In the genomic region with DNA sequence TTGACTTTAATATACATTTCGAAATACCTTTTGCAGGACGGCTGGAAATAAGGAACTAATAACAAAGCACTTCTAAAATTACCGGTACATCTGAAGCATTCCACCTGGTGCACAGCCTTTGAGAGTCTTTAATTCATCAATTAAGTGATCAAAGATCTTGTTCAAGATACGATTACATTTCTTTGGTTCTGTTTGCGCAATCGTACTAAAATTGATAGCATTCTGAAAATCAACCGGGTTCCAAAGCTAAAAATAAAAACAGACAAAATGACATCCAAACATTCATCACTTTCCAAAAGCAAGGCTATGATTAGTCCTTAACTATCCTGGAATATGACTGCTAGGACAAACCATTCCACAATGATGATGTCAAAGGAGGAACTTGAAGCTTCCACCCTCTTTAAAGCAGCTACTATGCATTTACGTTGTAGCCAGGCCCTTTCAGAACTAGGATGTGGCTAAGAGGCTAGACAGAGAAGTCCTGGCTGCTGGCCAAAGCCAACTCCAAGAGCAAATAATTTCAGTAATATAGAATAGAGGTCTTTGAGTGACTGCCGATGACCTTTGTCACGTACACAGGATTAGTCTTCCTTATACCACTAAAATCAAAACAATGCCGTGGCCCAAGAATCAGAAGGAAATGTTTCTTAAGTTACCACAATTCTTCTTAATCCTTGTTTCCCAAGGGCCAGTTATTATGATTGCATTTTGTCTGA, we compare ENCODE assay signal across 29 cellular contexts.
A peak's percentile ranks its signal among the peaks of the same experiment; 100 is the strongest.
DNase-seq lines count a peak whose midpoint lies in the region; ATAC-seq and TF ChIP-seq lines count a peak whose summit lies in the region.
"Had no signal": no experiment of that assay in that cellular context is flagged by ENCODE, and none has a peak within 500 bp of the region (broad histone marks: within the 10 kb centered on the region; RNA-seq: fewer than 3 reads in every experiment).

No MANE protein-coding gene starts in this region.

- H3K36me3 ChIP-seq in gastroesophageal sphincter, result no peaks in the 10 kb centered on the region
- H3K36me3 ChIP-seq in left ventricle myocardium inferior, result no peaks in the 10 kb centered on the region
- H3K36me3 ChIP-seq: Peyer's patch had no signal

- H3K4me3 Mint-ChIP-seq in stimulated activated naive B cell treated with anti-CD40 and anti-IgM and Interleukin-4, amounts not matched to agents 10 μg/mL and 1 μg/mL and 100 μg/mL, for 72 hours, result no peak overlapping the region
- H3K4me3 Mint-ChIP-seq: activated CD4-positive, alpha-beta T cell treated with anti-CD3 and anti-CD28 coated beads, Interleukin-2, amount 10 ng/mL, durations not matched to agents 24 days and 14 days; activated T-cell treated with anti-CD3 and anti-CD28 coated beads, Interleukin-2, amount 50 U/mL, for 72 hours; CD4-positive, alpha-beta memory T cell; immature natural killer cell; mesothelial cell of epicardium had no signal

- H3K27me3 ChIP-seq in gastroesophageal sphincter (no peaks in the 10 kb centered on the region), left ventricle myocardium inferior (ENCODE audit: low read depth) (no peaks in the 10 kb centered on the region)
- H3K27me3 ChIP-seq: Peyer's patch had no signal

- no peaks in the 10 kb centered on the region for H3K36me3 Mint-ChIP-seq in stimulated activated naive B cell treated with anti-CD40 and anti-IgM and Interleukin-4, amounts not matched to agents 10 μg/mL and 1 μg/mL and 100 μg/mL, for 72 hours
- H3K36me3 Mint-ChIP-seq: CD4-positive, alpha-beta memory T cell; immature natural killer cell; mesothelial cell of epicardium had no signal

- ATAC-seq in gastroesophageal sphincter (peak; percentile 46), GM19452 (IDR thresholded peaks at IDR 0.05; ENCODE audit: unreplicated experiment) (no peak)
- ATAC-seq in stimulated activated naive B cell treated with anti-CD40 and anti-IgM and Interleukin-4, amounts not matched to agents 10 μg/mL and 1 μg/mL and 100 μg/mL, for 72 hours (replicated peaks), result no peak
- ATAC-seq: activated T-cell treated with anti-CD3 and anti-CD28 coated beads, Interleukin-2, amount 50 U/mL, for 72 hours; K562; left ventricle myocardium superior had no signal

- DNase-seq in HT1080 (ENCODE audit: low read depth), result peak; percentile 7
- DNase-seq in NCI-H748 treated with DMSO at 0.1 percent for 48 hours (lab: John Stamatoyannopoulos, UW), result peak; percentile 13
- DNase-seq in stimulated activated naive B cell treated with anti-CD40 and anti-IgM and Interleukin-4, amounts not matched to agents 10 μg/mL and 1 μg/mL and 100 μg/mL, for 72 hours, result no peak
- DNase-seq in left ventricle myocardium inferior, result no peak
- no peak for DNase-seq in putamen (ENCODE audit: low spot score)
- DNase-seq: activated CD4-positive, alpha-beta T cell treated with anti-CD3 and anti-CD28 coated beads, Interleukin-2, amount 10 ng/mL, durations not matched to agents 24 days and 14 days; activated naive CD4-positive, alpha-beta T cell treated with anti-CD3 and anti-CD28 coated beads, Interleukin-2, amount 50 U/mL, for 16 hours; activated T-cell treated with anti-CD3 and anti-CD28 coated beads, Interleukin-2, amount 50 U/mL, for 72 hours; aorta; CD4-positive, alpha-beta memory T cell; central memory CD4-positive, alpha-beta T cell; DMS79 treated with DMSO at 0.1 percent for 48 hours; foreskin fibroblast; GM23248; immature natural killer cell; left ventricle myocardium superior; MM.1S; NCI-H1417 treated with DMSO at 0.1 percent for 48 hours; NCI-H2171; Peyer's patch; posterior cingulate gyrus; stimulated activated CD4-positive, alpha-beta T cell treated with anti-CD3 and anti-CD28 coated beads, Interleukin-1b, Interleukin-23, amount 100 ng/mL, for 48 hours; T-helper 2 cell had no signal

- intact Hi-C loops in left ventricle myocardium inferior (cut with micrococcal nuclease), result no loop called here

- H3K9me3 ChIP-seq in gastroesophageal sphincter (peaks cover 0 to 6% (median 0%) of the 10 kb centered on the region in 3 donors), left ventricle myocardium inferior (replicated peaks) (peaks cover 22% of the 10 kb centered on the region)
- H3K9me3 ChIP-seq: Peyer's patch had no signal

- H3K27me3 Mint-ChIP-seq in stimulated activated naive B cell treated with anti-CD40 and anti-IgM and Interleukin-4, amounts not matched to agents 10 μg/mL and 1 μg/mL and 100 μg/mL, for 72 hours, result peaks cover 0 to 10% of the 10 kb centered on the region in 2 donors
- H3K27me3 Mint-ChIP-seq: activated CD4-positive, alpha-beta T cell treated with anti-CD3 and anti-CD28 coated beads, Interleukin-2, amount 10 ng/mL, durations not matched to agents 24 days and 14 days; CD4-positive, alpha-beta memory T cell had no signal

- H3K27ac ChIP-seq in gastroesophageal sphincter (no peak overlapping the region), left ventricle myocardium inferior (replicated peaks) (no peak overlapping the region)
- H3K27ac ChIP-seq: epithelial cell of prostate, GM23248, Peyer's patch, SK-N-MC had no signal

- no peak for TF ChIP-seq EP300 in gastroesophageal sphincter (IDR thresholded peaks at IDR 0.05)

- TF ChIP-seq CTCF in gastroesophageal sphincter (IDR thresholded peaks at IDR 0.05) (no peak), left ventricle myocardium inferior (IDR thresholded peaks at IDR 0.05; ENCODE audit: borderline replicate concordance) (no peak)

- H3K9me3 Mint-ChIP-seq in stimulated activated naive B cell treated with anti-CD40 and anti-IgM and Interleukin-4, amounts not matched to agents 10 μg/mL and 1 μg/mL and 100 μg/mL, for 72 hours, result peaks cover 7 to 11% of the 10 kb centered on the region in 2 donors
- H3K9me3 Mint-ChIP-seq: activated CD4-positive, alpha-beta T cell treated with anti-CD3 and anti-CD28 coated beads, Interleukin-2, amount 10 ng/mL, durations not matched to agents 24 days and 14 days had no signal

- 20 to 35% methylated on average over 9 to 10 of the region's 11 CpGs for WGBS in gastroesophageal sphincter (ENCODE audit: low coverage in 1 of 2), 2 donors

- H3K4me3 ChIP-seq in gastroesophageal sphincter (no peak overlapping the region), left ventricle myocardium inferior (no peak overlapping the region)
- H3K4me3 ChIP-seq: GM23248, K562, Peyer's patch, SK-N-MC had no signal

- no peak overlapping the region for H3K27ac Mint-ChIP-seq in stimulated activated naive B cell treated with anti-CD40 and anti-IgM and Interleukin-4, amounts not matched to agents 10 μg/mL and 1 μg/mL and 100 μg/mL, for 72 hours
- H3K27ac Mint-ChIP-seq: activated CD4-positive, alpha-beta T cell treated with anti-CD3 and anti-CD28 coated beads, Interleukin-2, amount 10 ng/mL, durations not matched to agents 24 days and 14 days; activated T-cell treated with anti-CD3 and anti-CD28 coated beads, Interleukin-2, amount 50 U/mL, for 72 hours; CD4-positive, alpha-beta memory T cell; immature natural killer cell; mesothelial cell of epicardium had no signal

- H3K4me1 ChIP-seq in gastroesophageal sphincter (no peaks in the 10 kb centered on the region), left ventricle myocardium inferior (peaks cover 3% of the 10 kb centered on the region)
- H3K4me1 ChIP-seq: Peyer's patch had no signal

- TF ChIP-seq POLR2A in gastroesophageal sphincter (IDR thresholded peaks at IDR 0.05), result no peak

- no peaks in the 10 kb centered on the region for H3K4me1 Mint-ChIP-seq in stimulated activated naive B cell treated with anti-CD40 and anti-IgM and Interleukin-4, amounts not matched to agents 10 μg/mL and 1 μg/mL and 100 μg/mL, for 72 hours
- H3K4me1 Mint-ChIP-seq: activated CD4-positive, alpha-beta T cell treated with anti-CD3 and anti-CD28 coated beads, Interleukin-2, amount 10 ng/mL, durations not matched to agents 24 days and 14 days; CD4-positive, alpha-beta memory T cell; immature natural killer cell; mesothelial cell of epicardium had no signal

Comparison
In these comparisons a context has a peak if more than half of its experiments do, and no peak if none do; other contexts are left out.
1. DNase-seq: peak in HT1080 (single experiment) and NCI-H748 treated with DMSO at 0.1 percent for 48 hours (single experiment); none in stimulated activated naive B cell treated with anti-CD40 and anti-IgM and Interleukin-4, amounts not matched to agents 10 μg/mL and 1 μg/mL and 100 μg/mL, for 72 hours (single experiment), left ventricle myocardium inferior (single experiment) and putamen (single experiment).